10 cellular contexts compared by ENCODE assay signal in the genomic region with DNA sequence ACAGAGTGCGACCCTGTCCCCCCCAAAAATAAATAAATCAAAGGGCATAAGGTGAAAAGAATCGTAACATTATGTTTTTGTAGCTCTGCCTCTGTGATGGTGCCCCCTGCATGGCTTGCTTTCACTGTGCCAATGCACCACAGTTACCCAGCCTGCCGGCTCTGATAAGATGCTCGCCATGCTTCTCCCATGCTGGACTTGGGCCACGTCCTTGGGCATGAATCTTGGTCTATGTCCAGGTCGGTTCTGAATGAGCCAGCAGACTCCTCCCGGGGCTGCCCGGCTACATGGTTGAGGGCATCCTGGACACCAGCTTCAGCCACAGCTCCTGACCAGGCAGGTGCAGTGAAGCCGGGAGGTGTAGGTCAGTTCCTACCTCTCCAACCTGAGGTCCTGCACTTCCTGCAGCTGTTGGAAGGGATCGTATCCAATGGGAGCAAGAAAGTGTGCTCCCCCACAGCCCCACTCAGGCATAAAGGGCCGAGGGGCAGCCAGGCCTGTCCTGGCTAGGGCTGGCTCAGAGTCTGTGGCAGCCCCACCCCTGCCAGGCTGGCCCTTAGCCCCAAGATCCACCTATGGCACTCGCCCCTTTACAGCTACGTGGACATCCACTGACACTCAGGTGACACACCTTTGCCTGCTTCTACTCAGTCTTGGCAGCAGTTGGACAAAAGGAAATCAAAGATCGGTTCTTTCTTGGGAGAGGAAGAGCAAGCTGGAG. TPM values are rescaled to one million over a fixed set of nuclear protein-coding genes. Genes with fewer than 3 reads are reported as not detected.
A peak's percentile ranks its signal among the peaks of the same experiment; 100 is the strongest.
DNase-seq lines count a peak whose midpoint lies in the region; ATAC-seq and TF ChIP-seq lines count a peak whose summit lies in the region.
"Had no signal": no experiment of that assay in that cellular context is flagged by ENCODE, and none has a peak within 500 bp of the region (broad histone marks: within the 10 kb centered on the region; RNA-seq: fewer than 3 reads in every experiment).

No MANE protein-coding gene starts in this region.

- H3K27me3 ChIP-seq in breast epithelium: no peaks in the 10 kb centered on the region
- no peaks in the 10 kb centered on the region for H3K27me3 ChIP-seq in layer of hippocampus (ENCODE audit: control insufficient read depth, insufficient read depth, low read length)
- H3K27me3 ChIP-seq in sigmoid colon: no peaks in the 10 kb centered on the region

- TF ChIP-seq POLR2A in breast epithelium (IDR thresholded peaks at IDR 0.05): no peak
- TF ChIP-seq POLR2A in sigmoid colon (IDR thresholded peaks at IDR 0.05): no peak

- H3K27ac Mint-ChIP-seq in Calu3 (ENCODE audit: unreplicated experiment): peak overlapping the region; percentile 53

- peaks cover 52% of the 10 kb centered on the region for H3K4me1 Mint-ChIP-seq in Calu3 (ENCODE audit: low read depth, unreplicated experiment)

- H3K4me3 ChIP-seq in breast epithelium: peak overlapping the region in 1 of 3 donors; percentile 22
- H3K4me3 ChIP-seq in sigmoid colon: no peak overlapping the region

- H3K36me3 ChIP-seq in breast epithelium: no peaks in the 10 kb centered on the region
- H3K36me3 ChIP-seq in sigmoid colon: no peaks in the 10 kb centered on the region

- no peaks in the 10 kb centered on the region for H3K9me3 ChIP-seq in breast epithelium
- H3K9me3 ChIP-seq in sigmoid colon: no peaks in the 10 kb centered on the region

- no peak for ATAC-seq in GM21526 (IDR thresholded peaks at IDR 0.05; ENCODE audit: low FRiP score, unreplicated experiment)
- ATAC-seq in GM21786 (IDR thresholded peaks at IDR 0.05; ENCODE audit: unreplicated experiment): no peak
- ATAC-seq in GM21619 (IDR thresholded peaks at IDR 0.05; ENCODE audit: unreplicated experiment): no peak

- no peak for TF ChIP-seq CTCF in Calu3 (IDR thresholded peaks at IDR 0.05; ENCODE audit: unreplicated experiment)
- no peak for TF ChIP-seq CTCF in breast epithelium (IDR thresholded peaks at IDR 0.05)
- TF ChIP-seq CTCF in sigmoid colon (IDR thresholded peaks at IDR 0.05): no peak

- WGBS in sigmoid colon, 2 donors: 42 to 80% methylated on average over 14 of the region's 14 CpGs

- no peaks in the 10 kb centered on the region for H3K9me3 Mint-ChIP-seq in Calu3 (ENCODE audit: low read depth, unreplicated experiment)

- H3K4me1 ChIP-seq in breast epithelium: peaks cover 6 to 36% of the 10 kb centered on the region in 2 donors
- peaks cover 0 to 72% (median 56%) of the 10 kb centered on the region in 4 donors for H3K4me1 ChIP-seq in sigmoid colon

- intact Hi-C loops in Calu3 (cut with micrococcal nuclease; ENCODE audit: unreplicated experiment) (no loop called here), breast epithelium (cut with DNase I; ENCODE audit: low total_unique reads) (no loop called here), sigmoid colon (cut with DNase I) (no loop called here)

- BruUV-seq in Calu3 (replicated peaks; lab: Mats Ljungman, UMichigan): no TSS peak

- peak overlapping the region; percentile 73 to 89 for H3K27ac ChIP-seq in breast epithelium
- peak overlapping the region; percentile 92 for H3K27ac ChIP-seq in layer of hippocampus (ENCODE audit: low read depth, low read length)
- peak overlapping the region; percentile 75 to 88 (median 79) for H3K27ac ChIP-seq in sigmoid colon
- H3K27ac ChIP-seq: C4-2B had no signal

- DNase-seq in Calu3 (no peak), breast epithelium (ENCODE audit: low spot score in 2 of 2) (no peak), sigmoid colon (no peak), GM19240 (ENCODE audit: insufficient read length, low spot score) (no peak)
- DNase-seq: activated naive CD4-positive, alpha-beta T cell had no signal

- H3K36me3 Mint-ChIP-seq in Calu3 (ENCODE audit: insufficient read depth, unreplicated experiment): no peaks in the 10 kb centered on the region

- H3K4me3 Mint-ChIP-seq in Calu3 (ENCODE audit: low read depth, unreplicated experiment): peak overlapping the region; percentile 31

- CTCF ChIA-PET in Calu3 (lab: Charles Lee): interaction anchor here (0.5 to 1.9 kb wide), 10 partner anchors 9 to 420 kb away, joined by 3 to 10 read pairs (median 4); a partner anchor contains a TSS

- H3K27me3 Mint-ChIP-seq in Calu3 (ENCODE audit: unreplicated experiment): no peaks in the 10 kb centered on the region

- TF ChIP-seq EP300 in sigmoid colon (IDR thresholded peaks at IDR 0.05): no peak

RNA-seq across cellular contexts. Expression of a gene that starts 34.1 kb away (rescaled TPM):
- total RNA-seq in Calu3 (2022) (14.3 and 32.4 TPM in 2 replicates), breast epithelium (10 to 100 TPM; 20.2 to 34.5 (median 25.6) TPM), sigmoid colon (10 to 100 TPM; 12.8 to 25.5 (median 16.5) TPM)
- polyA plus RNA-seq in sigmoid colon: 1 to 10 TPM in 1 of 3 donors, under 1 TPM in 2; 0.23 to 3.6 (median 0.60) TPM
